In genomic region chr11:109267293-109268095, GRCh38 we compare ENCODE assay signal across 21 cellular contexts.
DNase-seq lines count a peak whose midpoint lies in the region; ATAC-seq and TF ChIP-seq lines count a peak whose summit lies in the region.
"Had no signal": no experiment of that assay in that cellular context is flagged by ENCODE, and none has a peak within 500 bp of the region (broad histone marks: within the 10 kb centered on the region; RNA-seq: fewer than 3 reads in every experiment).

No MANE protein-coding gene starts in this region.

- H3K27ac Mint-ChIP-seq in naive thymus-derived CD8-positive, alpha-beta T cell: no peak overlapping the region
- H3K27ac Mint-ChIP-seq: activated naive CD8-positive, alpha-beta T cell treated with anti-CD3 and anti-CD28 coated beads, Interleukin-2, amount 10 ng/mL, durations not matched to agents 7 days and 5 days; activated T-helper 1 cell treated with anti-CD3 and anti-CD28 coated beads, Interleukin-12 subunit alpha, Interleukin-12 subunit beta, Interleukin-2, Interleukin-4 antibody, amounts not matched to agents 30 ng/mL and 10 ng/mL and 1 ng/mL, durations not matched to agents 14 hours and 24 hours and 36 hours; mesothelial cell of epicardium had no signal

- H3K9me3 ChIP-seq in upper lobe of left lung (peaks cover 5 to 10% (median 7%) of the 10 kb centered on the region in 4 donors), heart right ventricle (peaks cover 0 to 33% (median 12%) of the 10 kb centered on the region in 11 donors)
- H3K9me3 ChIP-seq: prostate gland, SJSA1 had no signal

- DNase-seq in M059J (ENCODE audit: low read depth): peak; percentile 20
- DNase-seq in OCI-M1 (lab: John Stamatoyannopoulos, UW): peak; percentile 42
- peak; percentile 53 for DNase-seq in epithelial cell of prostate (ENCODE audit: low read depth, low spot score)
- DNase-seq in upper lobe of left lung: peak in 1 of 2 donors; percentile 45
- no peak for DNase-seq in heart right ventricle
- no peak for DNase-seq in naive thymus-derived CD8-positive, alpha-beta T cell
- DNase-seq: activated CD8-positive, alpha-beta memory T cell treated with anti-CD3 and anti-CD28 coated beads for 24 hours; activated naive CD8-positive, alpha-beta T cell treated with anti-CD3 and anti-CD28 coated beads, Interleukin-2, amount 10 ng/mL, durations not matched to agents 7 days and 5 days; GF-D8; hypothalamus; Kasumi-1; kidney; NCI-H187; stimulated activated CD8-positive, alpha-beta memory T cell treated with anti-CD3 and anti-CD28 coated beads, Interleukin-4, amount 100 ng/mL, for 48 hours; substantia nigra had no signal

- no peaks in the 10 kb centered on the region for H3K27me3 ChIP-seq in upper lobe of left lung
- H3K27me3 ChIP-seq in heart right ventricle: no peaks in the 10 kb centered on the region
- H3K27me3 ChIP-seq: BLaER1, SJSA1 had no signal

- peaks cover 15 to 42% (median 25%) of the 10 kb centered on the region in 9 donors for H3K9me3 Mint-ChIP-seq in naive thymus-derived CD8-positive, alpha-beta T cell

- H3K4me3 ChIP-seq in upper lobe of left lung: no peak overlapping the region
- H3K4me3 ChIP-seq in heart right ventricle: no peak overlapping the region
- H3K4me3 ChIP-seq: BLaER1, prostate gland, SJSA1 had no signal

- H3K36me3 ChIP-seq in upper lobe of left lung (no peaks in the 10 kb centered on the region), heart right ventricle (no peaks in the 10 kb centered on the region)
- H3K36me3 ChIP-seq: BLaER1, prostate gland, SJSA1 had no signal

- WGBS in upper lobe of left lung, 2 donors: 27 to 38% methylated on average over 2 of the region's 2 CpGs
- 71 to 80% methylated on average over 2 of the region's 2 CpGs for WGBS in heart right ventricle, 2 donors

- TF ChIP-seq POLR2A in upper lobe of left lung (IDR thresholded peaks at IDR 0.05): no peak

- TF ChIP-seq CTCF in upper lobe of left lung (IDR thresholded peaks at IDR 0.05) (no peak), heart right ventricle (IDR thresholded peaks at IDR 0.05) (no peak)

- intact Hi-C loops in heart right ventricle (cut with DNase I): no loop called here

- peaks cover 0 to 13% (median 5%) of the 10 kb centered on the region in 3 donors for H3K36me3 Mint-ChIP-seq in naive thymus-derived CD8-positive, alpha-beta T cell
- H3K36me3 Mint-ChIP-seq: activated naive CD8-positive, alpha-beta T cell treated with anti-CD3 and anti-CD28 coated beads, Interleukin-2, amount 10 ng/mL, durations not matched to agents 7 days and 5 days had no signal

- H3K27ac ChIP-seq in epithelial cell of prostate (peak overlapping the region; percentile 18), upper lobe of left lung (no peak overlapping the region), heart right ventricle (no peak overlapping the region)
- H3K27ac ChIP-seq: BLaER1, prostate gland, SJSA1 had no signal

- peak in 1 of 4 donors; percentile 13 for TF ChIP-seq EP300 in upper lobe of left lung (IDR thresholded peaks at IDR 0.05)

- no peaks in the 10 kb centered on the region for H3K4me1 Mint-ChIP-seq in naive thymus-derived CD8-positive, alpha-beta T cell
- H3K4me1 Mint-ChIP-seq: activated naive CD8-positive, alpha-beta T cell treated with anti-CD3 and anti-CD28 coated beads, Interleukin-2, amount 10 ng/mL, durations not matched to agents 7 days and 5 days; mesothelial cell of epicardium had no signal

- POLR2A ChIA-PET in naive thymus-derived CD8-positive, alpha-beta T cell (lab: Charles Lee): no interaction called here

- no peaks in the 10 kb centered on the region for H3K4me1 ChIP-seq in upper lobe of left lung
- H3K4me1 ChIP-seq in heart right ventricle: no peaks in the 10 kb centered on the region
- H3K4me1 ChIP-seq: BLaER1, prostate gland, SJSA1 had no signal

- ATAC-seq in upper lobe of left lung (ENCODE audit: low FRiP score in 2 of 2) (peak; percentile 16 to 77), GM18511 (IDR thresholded peaks at IDR 0.05; ENCODE audit: unreplicated experiment) (no peak), heart right ventricle (no peak)
- no peak for ATAC-seq in naive thymus-derived CD8-positive, alpha-beta T cell

- no peak overlapping the region for H3K4me3 Mint-ChIP-seq in naive thymus-derived CD8-positive, alpha-beta T cell
- H3K4me3 Mint-ChIP-seq: activated naive CD8-positive, alpha-beta T cell treated with anti-CD3 and anti-CD28 coated beads, Interleukin-2, amount 10 ng/mL, durations not matched to agents 7 days and 5 days; activated T-helper 1 cell treated with anti-CD3 and anti-CD28 coated beads, Interleukin-12 subunit alpha, Interleukin-12 subunit beta, Interleukin-2, Interleukin-4 antibody, amounts not matched to agents 30 ng/mL and 10 ng/mL and 1 ng/mL, durations not matched to agents 14 hours and 24 hours and 36 hours; mesothelial cell of epicardium had no signal

- H3K27me3 Mint-ChIP-seq in naive thymus-derived CD8-positive, alpha-beta T cell: peaks cover 0 to 2% (median 0%) of the 10 kb centered on the region in 5 donors
- H3K27me3 Mint-ChIP-seq: activated naive CD8-positive, alpha-beta T cell treated with anti-CD3 and anti-CD28 coated beads, Interleukin-2, amount 10 ng/mL, durations not matched to agents 7 days and 5 days had no signal

Comparison
In these comparisons a context has a peak if more than half of its experiments do, and no peak if none do; other contexts are left out.
1. DNase-seq: peak in M059J (single experiment), OCI-M1 (single experiment) and epithelial cell of prostate (single experiment); none in heart right ventricle (0 of 2) and naive thymus-derived CD8-positive, alpha-beta T cell (0 of 10).
2. ATAC-seq: peak in upper lobe of left lung (2 of 2); none in GM18511 (single experiment), heart right ventricle (0 of 8) and naive thymus-derived CD8-positive, alpha-beta T cell (0 of 2).